ENCODE assay signal across 27 cellular contexts in the genomic region with DNA sequence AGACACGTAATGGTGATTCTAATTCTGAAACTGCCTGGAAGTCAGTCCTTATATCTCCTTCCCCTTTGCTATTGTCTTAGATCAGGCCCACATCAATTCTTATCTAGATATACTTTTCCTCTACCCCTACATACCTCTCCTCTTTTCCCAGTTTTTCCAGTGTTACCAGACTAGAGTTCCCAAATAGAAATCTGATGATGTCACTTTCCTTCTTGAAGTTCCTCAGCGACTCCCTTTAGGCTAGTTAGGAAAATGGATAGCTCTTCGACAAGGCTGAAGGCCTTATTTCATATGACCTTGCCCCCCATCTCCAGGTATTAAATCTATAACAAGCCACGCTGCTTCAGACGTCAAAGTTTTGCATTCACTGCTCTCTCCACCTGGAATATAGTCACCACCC.
DNase-seq lines count a peak whose midpoint lies in the region; ATAC-seq, FAIRE-seq and TF ChIP-seq lines count a peak whose summit lies in the region.
"Had no signal": no experiment of that assay in that cellular context is flagged by ENCODE, and none has a peak within 500 bp of the region (broad histone marks: within the 10 kb centered on the region; RNA-seq: fewer than 3 reads in every experiment).

No MANE protein-coding gene starts in this region.

- no peak overlapping the region for H3K27ac ChIP-seq in HepG2 (ENCODE audit: extremely low read length, insufficient read depth, low read length)
- H3K27ac ChIP-seq in right lobe of liver: no peak overlapping the region
- H3K27ac ChIP-seq in trophoblast cell (ENCODE audit: low read depth, low read length): no peak overlapping the region
- H3K27ac ChIP-seq: BLaER1 had no signal

- H3K4me2 ChIP-seq in HepG2 (ENCODE audit: low read depth, low read length) (no peak overlapping the region), trophoblast cell (ENCODE audit: low read length) (no peak overlapping the region)
- H3K4me2 ChIP-seq: BLaER1 had no signal

- H3K27me3 ChIP-seq in HepG2 (ENCODE audit: control insufficient read depth in 1 of 2, insufficient read depth in 2 of 2, low read length in 2 of 2): no peaks in the 10 kb centered on the region
- no peaks in the 10 kb centered on the region for H3K27me3 ChIP-seq in right lobe of liver
- no peaks in the 10 kb centered on the region for H3K27me3 ChIP-seq in trophoblast cell (ENCODE audit: insufficient read depth, low read length)
- H3K27me3 ChIP-seq: BE2C, BLaER1 had no signal

- no peaks in the 10 kb centered on the region for H3K4me1 ChIP-seq in HepG2 (ENCODE audit: insufficient read depth, low read length)
- no peaks in the 10 kb centered on the region for H3K4me1 ChIP-seq in right lobe of liver
- H3K4me1 ChIP-seq in trophoblast cell (ENCODE audit: control insufficient read depth in 1 of 2, insufficient read depth in 2 of 2, low read length in 2 of 2): peaks cover 0 to 2% of the 10 kb centered on the region in 2 experiments
- H3K4me1 ChIP-seq: BLaER1 had no signal

- POLR2A ChIA-PET in HepG2 (lab: Yijun Ruan, JAX): no interaction called here

- H3K79me1 ChIP-seq in trophoblast cell (ENCODE audit: low read length): no peaks in the 10 kb centered on the region

- H3K79me2 ChIP-seq in HepG2 (ENCODE audit: insufficient read depth, low read length) (no peaks in the 10 kb centered on the region), trophoblast cell (ENCODE audit: control insufficient read depth, insufficient read depth, low read length, poor library complexity) (no peaks in the 10 kb centered on the region)

- H3K18ac ChIP-seq in trophoblast cell (ENCODE audit: low read length): no peak overlapping the region

- peaks cover 17% of the 10 kb centered on the region for H3K4me1 Mint-ChIP-seq in dendritic cell treated with granulocyte-macrophage colony-stimulating factor and Interleukin-4, amounts not matched to agents 40 ng/mL and 50 ng/mL, for 4 days (ENCODE audit: low read depth)
- H3K4me1 Mint-ChIP-seq: CD14-positive monocyte; CD8-positive, alpha-beta memory T cell had no signal

- no peaks in the 10 kb centered on the region for H3K36me3 Mint-ChIP-seq in dendritic cell treated with granulocyte-macrophage colony-stimulating factor and Interleukin-4, amounts not matched to agents 40 ng/mL and 50 ng/mL, for 4 days (ENCODE audit: low read depth)
- H3K36me3 Mint-ChIP-seq: CD4-positive, CD25-positive, alpha-beta regulatory T cell had no signal

- H2AK5ac ChIP-seq in trophoblast cell (ENCODE audit: low read length): no peak overlapping the region

- peak overlapping the region; percentile 26 for H3K27ac Mint-ChIP-seq in dendritic cell treated with granulocyte-macrophage colony-stimulating factor and Interleukin-4, amounts not matched to agents 40 ng/mL and 50 ng/mL, for 4 days
- H3K27ac Mint-ChIP-seq: CD4-positive, alpha-beta memory T cell; CD4-positive, CD25-positive, alpha-beta regulatory T cell; CD8-positive, alpha-beta memory T cell had no signal

- CTCF ChIA-PET in HepG2 (lab: Yijun Ruan, JAX; ENCODE audit: low intra/inter-chr PET ratio, low total read pairs): no interaction called here

- H3K4me3 ChIP-seq in HepG2 (replicated peaks in 1 of 3; ENCODE audit: insufficient read depth in 1 of 3, low read depth in 2 of 3, low read length in 3 of 3): no peak overlapping the region
- no peak overlapping the region for H3K4me3 ChIP-seq in right lobe of liver
- H3K4me3 ChIP-seq in trophoblast cell (ENCODE audit: low read depth, low read length): no peak overlapping the region
- H3K4me3 ChIP-seq: BLaER1, GM12878 had no signal

- no peak for FAIRE-seq in HepG2 (lab: Jason Lieb, UNC)
- FAIRE-seq: A204.1, GM12892, GM18507 had no signal

- no peak overlapping the region for H3K14ac ChIP-seq in trophoblast cell (ENCODE audit: low read length)

- DNase-seq in HepG2 (ENCODE audit: low spot score): no peak
- DNase-seq in right lobe of liver: no peak
- DNase-seq in trophoblast cell: peak; percentile 12 to 87
- no peak for DNase-seq in epidermal melanocyte (ENCODE audit: insufficient read length, low spot score)
- no peak for DNase-seq in NCI-H526 treated with DMSO at 0.1 percent for 48 hours (lab: John Stamatoyannopoulos, UW)
- DNase-seq: 8988T; ACHN; BE2C; C1 segment of cervical spinal cord; CD4-positive, alpha-beta memory T cell; CD4-positive, CD25-positive, alpha-beta regulatory T cell; CD8-positive, alpha-beta memory T cell; COR-L47; DMS 273 treated with DMSO at 0.1 percent for 48 hours; DMS153; DMS53; DMS79; DND-41; EL; GDM1 had no signal

- no peak overlapping the region for H4K91ac ChIP-seq in trophoblast cell (ENCODE audit: low read depth, low read length)

- TF ChIP-seq POLR2A in HepG2 (IDR thresholded peaks at IDR 0.05; ENCODE audit: insufficient read depth in 1 of 2, low read depth in 2 of 2, low read length in 2 of 2) (no peak), right lobe of liver (IDR thresholded peaks at IDR 0.05) (no peak)

- ATAC-seq in HepG2 (no peak), right lobe of liver (no peak)
- ATAC-seq: GM12878 had no signal

- in situ Hi-C loops in HepG2 (cut with HindIII; ENCODE audit: extremely low pct_ligation_motif_present, low pct_unique_long_range_greater_than_20kb): no loop called here

- H4K8ac ChIP-seq in trophoblast cell (ENCODE audit: low read depth, low read length): no peak overlapping the region

- no peaks in the 10 kb centered on the region for H4K20me1 ChIP-seq in HepG2 (ENCODE audit: insufficient read depth, low read length)
- H4K20me1 ChIP-seq: BLaER1 had no signal

- no peak for TF ChIP-seq CTCF in HepG2 (CRISPR knock-in tag; IDR thresholded peaks at IDR 0.05)
- no peak for TF ChIP-seq CTCF in right lobe of liver (IDR thresholded peaks at IDR 0.05)

- TF ChIP-seq RAD21 in HepG2 (CRISPR knock-in tag; IDR thresholded peaks at IDR 0.05): no peak

- H3K4me3 Mint-ChIP-seq in dendritic cell treated with granulocyte-macrophage colony-stimulating factor and Interleukin-4, amounts not matched to agents 40 ng/mL and 50 ng/mL, for 4 days: no peak overlapping the region
- H3K4me3 Mint-ChIP-seq: CD14-positive monocyte; CD4-positive, CD25-positive, alpha-beta regulatory T cell; CD8-positive, alpha-beta memory T cell had no signal

- H2BK120ac ChIP-seq in trophoblast cell (ENCODE audit: insufficient read depth, low read length, poor library complexity): no peak overlapping the region

- no TSS peak for BruUV-seq in HepG2 (replicated peaks; lab: Mats Ljungman, UMichigan)

- H3K9ac ChIP-seq in HepG2 (ENCODE audit: insufficient read depth, low read depth, low read length) (no peak overlapping the region), trophoblast cell (ENCODE audit: low read length) (no peak overlapping the region)
- H3K9ac ChIP-seq: BLaER1 had no signal

- H3K4ac ChIP-seq in trophoblast cell (ENCODE audit: low read depth, low read length): no peak overlapping the region

- no peaks in the 10 kb centered on the region for H3K27me3 Mint-ChIP-seq in dendritic cell treated with granulocyte-macrophage colony-stimulating factor and Interleukin-4, amounts not matched to agents 40 ng/mL and 50 ng/mL, for 4 days
- H3K27me3 Mint-ChIP-seq: CD4-positive, alpha-beta memory T cell; CD4-positive, CD25-positive, alpha-beta regulatory T cell had no signal

- intact Hi-C loops in HepG2 (cut with micrococcal nuclease; ENCODE audit: unreplicated experiment): no loop called here
- intact Hi-C loops in right lobe of liver (cut with DNase I): no loop called here
- intact Hi-C loops in dendritic cell treated with granulocyte-macrophage colony-stimulating factor and Interleukin-4, amounts not matched to agents 40 ng/mL and 50 ng/mL, for 4 days (cut with micrococcal nuclease): no loop called here

- TF ChIP-seq EP300 in HepG2 (IDR thresholded peaks at IDR 0.05; ENCODE audit: low read depth in 2 of 2, low read length in 2 of 2) (no peak), HepG2 (CRISPR knock-in tag; IDR thresholded peaks at IDR 0.05; ENCODE audit: borderline replicate concordance) (no peak)

- WGBS in HepG2 (ENCODE audit: low lambda C conversion rate): under 1% methylated on average over 5 of the region's 5 CpGs
- 66% methylated on average over 5 of the region's 5 CpGs for WGBS in right lobe of liver (ENCODE audit: insufficient coverage, low coverage, low lambda C conversion rate, missing lambda C conversion rate)
- WGBS in trophoblast cell (ENCODE audit: extremely low coverage, insufficient coverage, insufficient read length): no CpG with 5 or more reads among the region's 5 CpGs

- H4K12ac ChIP-seq in trophoblast cell (ENCODE audit: low read depth, low read length): no peak overlapping the region

- H2AFZ ChIP-seq in HepG2 (ENCODE audit: low read length) (no peak overlapping the region), trophoblast cell (ENCODE audit: insufficient read depth, low read length, poor library complexity) (no peak overlapping the region)

- peaks cover 14% of the 10 kb centered on the region for H3K9me3 Mint-ChIP-seq in dendritic cell treated with granulocyte-macrophage colony-stimulating factor and Interleukin-4, amounts not matched to agents 40 ng/mL and 50 ng/mL, for 4 days

- no peak overlapping the region for H2BK5ac ChIP-seq in trophoblast cell (ENCODE audit: low read depth, low read length, poor library complexity)

- H3K36me3 ChIP-seq in HepG2 (replicated peaks in 1 of 2; ENCODE audit: control insufficient read depth in 1 of 2, insufficient read depth in 2 of 2, low read length in 2 of 2) (no peaks in the 10 kb centered on the region), right lobe of liver (no peaks in the 10 kb centered on the region), trophoblast cell (ENCODE audit: control insufficient read depth in 1 of 2, insufficient read depth in 2 of 2, low read length in 2 of 2) (no peaks in the 10 kb centered on the region)
- H3K36me3 ChIP-seq: BE2C, BLaER1 had no signal

- H3K9me3 ChIP-seq in HepG2 (ENCODE audit: low read length): no peaks in the 10 kb centered on the region
- H3K9me3 ChIP-seq in right lobe of liver: no peaks in the 10 kb centered on the region
- H3K9me3 ChIP-seq in trophoblast cell (ENCODE audit: insufficient read depth, low read depth, low read length): peaks cover 1% of the 10 kb centered on the region
- H3K9me3 ChIP-seq: BE2C, BLaER1 had no signal

- no peak overlapping the region for H3K23ac ChIP-seq in trophoblast cell (ENCODE audit: low read length)

- no peak overlapping the region for H2BK12ac ChIP-seq in trophoblast cell (ENCODE audit: low read length)

TF ChIP-seq in HepG2, 621 proteins besides CTCF, POLR2A, EP300 and RAD21 (continues in another document):
- TF ChIP-seq CCAR2 (optimal IDR thresholded peaks at IDR 0.05; ENCODE audit: low read depth, low read length): no peak
- TF ChIP-seq U2AF2 (IDR thresholded peaks at IDR 0.05; ENCODE audit: low read depth, low read length): no peak
- no peak for TF ChIP-seq ZNF570 (CRISPR knock-in tag; IDR thresholded peaks at IDR 0.05; ENCODE audit: borderline replicate concordance)
- no peak for TF ChIP-seq NFE2L1 (CRISPR knock-in tag; IDR thresholded peaks at IDR 0.05; ENCODE audit: borderline replicate concordance)
- peak; percentile 68 for TF ChIP-seq ATF7 (IDR thresholded peaks at IDR 0.05)
- TF ChIP-seq ATF7 (CRISPR knock-in tag; IDR thresholded peaks at IDR 0.05): no peak

Comparison
In these comparisons a context has a peak if more than half of its experiments do, and no peak if none do; other contexts are left out.
1. DNase-seq: peak in trophoblast cell (2 of 2); none in HepG2 (single experiment), right lobe of liver (0 of 3), epidermal melanocyte (single experiment) and NCI-H526 treated with DMSO at 0.1 percent for 48 hours (single experiment).